ENCODE assay signal across 17 cellular contexts in the genomic region with DNA sequence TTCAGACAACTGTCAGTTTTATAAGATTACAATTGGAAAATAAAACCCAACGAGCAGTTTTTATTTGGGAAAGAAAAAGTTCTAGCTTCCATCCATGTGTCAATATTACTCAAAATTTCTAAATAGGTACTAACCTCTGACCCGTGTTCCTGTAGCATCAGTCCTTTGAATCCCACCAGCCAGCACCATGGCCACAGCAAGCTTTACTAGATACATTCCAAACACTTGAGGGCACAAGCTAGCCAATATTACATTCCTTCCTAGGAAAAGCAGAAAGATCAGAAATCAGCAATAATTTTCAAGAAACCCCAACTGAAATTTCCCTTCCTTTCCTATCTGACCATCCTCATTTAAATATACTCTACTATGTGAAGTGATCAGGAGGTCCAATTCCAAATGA.
"Had no signal": no experiment of that assay in that cellular context is flagged by ENCODE, and none has a peak within 500 bp of the region (broad histone marks: within the 10 kb centered on the region; RNA-seq: fewer than 3 reads in every experiment).

No MANE protein-coding gene starts in this region.

- DNase-seq: activated CD4-positive, alpha-beta T cell treated with anti-CD3 and anti-CD28 coated beads, Interleukin-2, amount 50 U/mL, for 1 hour; activated naive CD4-positive, alpha-beta T cell treated with Interleukin-2 at 50 U/mL for 16 hours; cerebellar nuclear complex; effector CD4-positive, alpha-beta T cell; gastrocnemius medialis; heart left ventricle; left lung; occipital lobe; stimulated activated CD4-positive, alpha-beta T cell treated with anti-CD3 and anti-CD28 coated beads, Interleukin-12 subunit alpha, Interleukin-12 subunit beta, amount 100 ng/mL, for 4 hours; stimulated activated CD4-positive, alpha-beta T cell treated with anti-CD3 and anti-CD28 coated beads, Interleukin-1b, Interleukin-23, amount 100 ng/mL, for 48 hours; stimulated activated CD8-positive, alpha-beta memory T cell treated with anti-CD3 and anti-CD28 coated beads, Interleukin-4, amount 100 ng/mL, for 48 hours; stimulated activated naive CD4-positive, alpha-beta T cell; T-helper 1 cell; T1000; thyroid gland had no signal

- H3K9me3 Mint-ChIP-seq: activated T-helper 2 cell treated with anti-CD3 and anti-CD28 coated beads, Interferon-gamma antibody, Interleukin-2, Interleukin-4, amounts not matched to agents 10 μg/mL and 5 μg/mL and 100 μg/mL, durations not matched to agents 14 hours and 24 hours and 36 hours had no signal

- ATAC-seq: esophagus mucosa, gastrocnemius medialis, heart left ventricle, left lung had no signal

- H3K27ac Mint-ChIP-seq: activated T-helper 2 cell treated with anti-CD3 and anti-CD28 coated beads, Interferon-gamma antibody, Interleukin-2, Interleukin-4, amounts not matched to agents 10 μg/mL and 5 μg/mL and 100 μg/mL, durations not matched to agents 14 hours and 24 hours and 36 hours had no signal
